1 cellular context compared by ENCODE assay signal in the genomic region with DNA sequence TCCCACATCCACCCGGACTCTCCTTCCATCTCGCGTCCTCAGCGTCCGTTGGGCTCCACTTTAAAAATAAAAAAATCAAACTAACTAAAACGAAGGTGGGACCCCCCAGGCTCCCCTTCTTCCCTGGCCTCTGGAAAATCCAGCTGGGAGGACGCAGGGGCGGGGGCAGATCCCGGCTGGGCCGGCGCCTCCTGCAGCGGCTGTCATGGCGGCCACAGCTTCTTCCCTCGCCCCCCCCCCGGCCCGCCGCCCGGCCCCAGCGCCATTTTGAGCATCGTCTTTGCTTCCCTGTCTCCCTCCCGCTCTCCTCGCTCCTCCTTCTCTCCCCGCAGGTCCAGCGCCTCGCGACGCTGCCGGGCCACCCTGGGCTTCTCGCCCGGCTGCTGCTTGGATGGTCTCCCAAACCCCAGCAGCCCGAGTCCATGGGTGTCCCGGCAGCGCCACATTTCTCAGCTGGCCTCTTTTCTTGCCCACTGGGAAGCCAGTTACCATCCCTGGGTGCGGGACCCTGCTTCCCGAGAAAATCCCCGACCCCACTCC.
A peak's percentile ranks its signal among the peaks of the same experiment; 100 is the strongest.
TF ChIP-seq lines count a peak whose summit lies in the region.

No MANE protein-coding gene starts in this region.

TF ChIP-seq in HEK293, 187 proteins besides CTCF, POLR2A, EP300 and RAD21 (continued from another document and continues in another):
- no peak for TF ChIP-seq ZNF426 (tag by site-specific recombination; IDR thresholded peaks at IDR 0.05)
- no peak for TF ChIP-seq FEZF1 (tag by site-specific recombination; IDR thresholded peaks at IDR 0.05)
- TF ChIP-seq ZNF596 (tag by site-specific recombination; IDR thresholded peaks at IDR 0.05): no peak
- no peak for TF ChIP-seq ZNF664 (tag by site-specific recombination; IDR thresholded peaks at IDR 0.05)
- TF ChIP-seq ZNF274 (IDR thresholded peaks at IDR 0.05; ENCODE audit: low read length): no peak
- no peak for TF ChIP-seq ZNF274 (tag by site-specific recombination; IDR thresholded peaks at IDR 0.05; ENCODE audit: borderline replicate concordance)
- no peak for TF ChIP-seq ZSCAN30 (tag by site-specific recombination; IDR thresholded peaks at IDR 0.05)
- TF ChIP-seq ZNF341 (tag by site-specific recombination; IDR thresholded peaks at IDR 0.05; ENCODE audit: low read depth): peak; percentile 25; the same call in 1 of the 2 replicates
- TF ChIP-seq HOXC10 (CRISPR knock-in tag; IDR thresholded peaks at IDR 0.05): no peak
- TF ChIP-seq, protein P1, sequence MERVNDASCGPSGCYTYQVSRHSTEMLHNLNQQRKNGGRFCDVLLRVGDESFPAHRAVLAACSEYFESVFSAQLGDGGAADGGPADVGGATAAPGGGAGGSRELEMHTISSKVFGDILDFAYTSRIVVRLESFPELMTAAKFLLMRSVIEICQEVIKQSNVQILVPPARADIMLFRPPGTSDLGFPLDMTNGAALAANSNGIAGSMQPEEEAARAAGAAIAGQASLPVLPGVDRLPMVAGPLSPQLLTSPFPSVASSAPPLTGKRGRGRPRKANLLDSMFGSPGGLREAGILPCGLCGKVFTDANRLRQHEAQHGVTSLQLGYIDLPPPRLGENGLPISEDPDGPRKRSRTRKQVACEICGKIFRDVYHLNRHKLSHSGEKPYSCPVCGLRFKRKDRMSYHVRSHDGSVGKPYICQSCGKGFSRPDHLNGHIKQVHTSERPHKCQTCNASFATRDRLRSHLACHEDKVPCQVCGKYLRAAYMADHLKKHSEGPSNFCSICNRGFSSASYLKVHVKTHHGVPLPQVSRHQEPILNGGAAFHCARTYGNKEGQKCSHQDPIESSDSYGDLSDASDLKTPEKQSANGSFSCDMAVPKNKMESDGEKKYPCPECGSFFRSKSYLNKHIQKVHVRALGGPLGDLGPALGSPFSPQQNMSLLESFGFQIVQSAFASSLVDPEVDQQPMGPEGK (tag by site-specific recombination; IDR thresholded peaks at IDR 0.05): peak; percentile 92
- TF ChIP-seq ZNF76 (tag by site-specific recombination; IDR thresholded peaks at IDR 0.05; ENCODE audit: borderline replicate concordance, low read depth): no peak
- TF ChIP-seq ZNF239 (tag by site-specific recombination; IDR thresholded peaks at IDR 0.05): no peak
- no peak for TF ChIP-seq ZFP41 (tag by site-specific recombination; IDR thresholded peaks at IDR 0.05; ENCODE audit: borderline replicate concordance)
- no peak for TF ChIP-seq TRIM28 (IDR thresholded peaks at IDR 0.05; ENCODE audit: borderline replicate concordance, low read length)
- no peak for TF ChIP-seq PRDM1 (tag by site-specific recombination; IDR thresholded peaks at IDR 0.05)
- no peak for TF ChIP-seq ZNF214 (tag by site-specific recombination; IDR thresholded peaks at IDR 0.05; ENCODE audit: borderline replicate concordance)
- TF ChIP-seq MEIS1 (CRISPR knock-in tag; IDR thresholded peaks at IDR 0.05; ENCODE audit: borderline replicate concordance): no peak
- no peak for TF ChIP-seq ZNF404 (tag by site-specific recombination; IDR thresholded peaks at IDR 0.05)
- peak; percentile 83 for TF ChIP-seq GLIS2 (tag by site-specific recombination; IDR thresholded peaks at IDR 0.05)
- no peak for TF ChIP-seq ZNF2 (tag by site-specific recombination; IDR thresholded peaks at IDR 0.05)
- no peak for TF ChIP-seq ZNF248 (tag by site-specific recombination; IDR thresholded peaks at IDR 0.05)
- no peak for TF ChIP-seq ZNF621 (tag by site-specific recombination; IDR thresholded peaks at IDR 0.05)
- TF ChIP-seq, protein P2, sequence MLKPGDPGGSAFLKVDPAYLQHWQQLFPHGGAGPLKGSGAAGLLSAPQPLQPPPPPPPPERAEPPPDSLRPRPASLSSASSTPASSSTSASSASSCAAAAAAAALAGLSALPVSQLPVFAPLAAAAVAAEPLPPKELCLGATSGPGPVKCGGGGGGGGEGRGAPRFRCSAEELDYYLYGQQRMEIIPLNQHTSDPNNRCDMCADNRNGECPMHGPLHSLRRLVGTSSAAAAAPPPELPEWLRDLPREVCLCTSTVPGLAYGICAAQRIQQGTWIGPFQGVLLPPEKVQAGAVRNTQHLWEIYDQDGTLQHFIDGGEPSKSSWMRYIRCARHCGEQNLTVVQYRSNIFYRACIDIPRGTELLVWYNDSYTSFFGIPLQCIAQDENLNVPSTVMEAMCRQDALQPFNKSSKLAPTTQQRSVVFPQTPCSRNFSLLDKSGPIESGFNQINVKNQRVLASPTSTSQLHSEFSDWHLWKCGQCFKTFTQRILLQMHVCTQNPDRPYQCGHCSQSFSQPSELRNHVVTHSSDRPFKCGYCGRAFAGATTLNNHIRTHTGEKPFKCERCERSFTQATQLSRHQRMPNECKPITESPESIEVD (tag by site-specific recombination; IDR thresholded peaks at IDR 0.05): no peak
- no peak for TF ChIP-seq ZNF48 (tag by site-specific recombination; IDR thresholded peaks at IDR 0.05)
- TF ChIP-seq, protein P3, sequence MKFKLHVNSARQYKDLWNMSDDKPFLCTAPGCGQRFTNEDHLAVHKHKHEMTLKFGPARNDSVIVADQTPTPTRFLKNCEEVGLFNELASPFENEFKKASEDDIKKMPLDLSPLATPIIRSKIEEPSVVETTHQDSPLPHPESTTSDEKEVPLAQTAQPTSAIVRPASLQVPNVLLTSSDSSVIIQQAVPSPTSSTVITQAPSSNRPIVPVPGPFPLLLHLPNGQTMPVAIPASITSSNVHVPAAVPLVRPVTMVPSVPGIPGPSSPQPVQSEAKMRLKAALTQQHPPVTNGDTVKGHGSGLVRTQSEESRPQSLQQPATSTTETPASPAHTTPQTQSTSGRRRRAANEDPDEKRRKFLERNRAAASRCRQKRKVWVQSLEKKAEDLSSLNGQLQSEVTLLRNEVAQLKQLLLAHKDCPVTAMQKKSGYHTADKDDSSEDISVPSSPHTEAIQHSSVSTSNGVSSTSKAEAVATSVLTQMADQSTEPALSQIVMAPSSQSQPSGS (tag by site-specific recombination; IDR thresholded peaks at IDR 0.05; ENCODE audit: low read depth): no peak
- no peak for TF ChIP-seq ZNF23 (tag by site-specific recombination; IDR thresholded peaks at IDR 0.05; ENCODE audit: borderline replicate concordance)
- 0 out of 2 replicates have a peak, but pooled peaks have one; percentile 29 for TF ChIP-seq ZEB2 (tag by site-specific recombination; IDR thresholded peaks at IDR 0.05)
- no peak for TF ChIP-seq ZNF707 (tag by site-specific recombination; IDR thresholded peaks at IDR 0.05)
- no peak for TF ChIP-seq BCL11A (tag by site-specific recombination; IDR thresholded peaks at IDR 0.05; ENCODE audit: low read depth)
- TF ChIP-seq ZNF184 (tag by site-specific recombination; IDR thresholded peaks at IDR 0.05): no peak
- TF ChIP-seq ZNF514 (tag by site-specific recombination; IDR thresholded peaks at IDR 0.05): no peak
- TF ChIP-seq, protein P4, sequence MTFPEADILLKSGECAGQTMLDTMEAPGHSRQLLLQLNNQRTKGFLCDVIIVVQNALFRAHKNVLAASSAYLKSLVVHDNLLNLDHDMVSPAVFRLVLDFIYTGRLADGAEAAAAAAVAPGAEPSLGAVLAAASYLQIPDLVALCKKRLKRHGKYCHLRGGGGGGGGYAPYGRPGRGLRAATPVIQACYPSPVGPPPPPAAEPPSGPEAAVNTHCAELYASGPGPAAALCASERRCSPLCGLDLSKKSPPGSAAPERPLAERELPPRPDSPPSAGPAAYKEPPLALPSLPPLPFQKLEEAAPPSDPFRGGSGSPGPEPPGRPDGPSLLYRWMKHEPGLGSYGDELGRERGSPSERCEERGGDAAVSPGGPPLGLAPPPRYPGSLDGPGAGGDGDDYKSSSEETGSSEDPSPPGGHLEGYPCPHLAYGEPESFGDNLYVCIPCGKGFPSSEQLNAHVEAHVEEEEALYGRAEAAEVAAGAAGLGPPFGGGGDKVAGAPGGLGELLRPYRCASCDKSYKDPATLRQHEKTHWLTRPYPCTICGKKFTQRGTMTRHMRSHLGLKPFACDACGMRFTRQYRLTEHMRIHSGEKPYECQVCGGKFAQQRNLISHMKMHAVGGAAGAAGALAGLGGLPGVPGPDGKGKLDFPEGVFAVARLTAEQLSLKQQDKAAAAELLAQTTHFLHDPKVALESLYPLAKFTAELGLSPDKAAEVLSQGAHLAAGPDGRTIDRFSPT (tag by site-specific recombination; IDR thresholded peaks at IDR 0.05): no peak
- TF ChIP-seq ZNF560 (tag by site-specific recombination; IDR thresholded peaks at IDR 0.05; ENCODE audit: borderline replicate concordance): no peak
- TF ChIP-seq ZNF391 (tag by site-specific recombination; IDR thresholded peaks at IDR 0.05; ENCODE audit: borderline replicate concordance, low read depth): no peak
- peak; percentile 22; the same call in 1 of the 2 replicates for TF ChIP-seq MZF1 (tag by site-specific recombination; IDR thresholded peaks at IDR 0.05; ENCODE audit: borderline replicate concordance)
- TF ChIP-seq, protein P5, sequence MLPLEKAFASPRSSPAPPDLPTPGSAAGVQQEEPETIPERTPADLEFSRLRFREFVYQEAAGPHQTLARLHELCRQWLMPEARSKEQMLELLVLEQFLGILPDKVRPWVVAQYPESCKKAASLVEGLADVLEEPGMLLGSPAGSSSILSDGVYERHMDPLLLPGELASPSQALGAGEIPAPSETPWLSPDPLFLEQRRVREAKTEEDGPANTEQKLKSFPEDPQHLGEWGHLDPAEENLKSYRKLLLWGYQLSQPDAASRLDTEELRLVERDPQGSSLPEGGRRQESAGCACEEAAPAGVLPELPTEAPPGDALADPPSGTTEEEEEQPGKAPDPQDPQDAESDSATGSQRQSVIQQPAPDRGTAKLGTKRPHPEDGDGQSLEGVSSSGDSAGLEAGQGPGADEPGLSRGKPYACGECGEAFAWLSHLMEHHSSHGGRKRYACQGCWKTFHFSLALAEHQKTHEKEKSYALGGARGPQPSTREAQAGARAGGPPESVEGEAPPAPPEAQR (tag by site-specific recombination; IDR thresholded peaks at IDR 0.05): no peak
- TF ChIP-seq, protein P6, sequence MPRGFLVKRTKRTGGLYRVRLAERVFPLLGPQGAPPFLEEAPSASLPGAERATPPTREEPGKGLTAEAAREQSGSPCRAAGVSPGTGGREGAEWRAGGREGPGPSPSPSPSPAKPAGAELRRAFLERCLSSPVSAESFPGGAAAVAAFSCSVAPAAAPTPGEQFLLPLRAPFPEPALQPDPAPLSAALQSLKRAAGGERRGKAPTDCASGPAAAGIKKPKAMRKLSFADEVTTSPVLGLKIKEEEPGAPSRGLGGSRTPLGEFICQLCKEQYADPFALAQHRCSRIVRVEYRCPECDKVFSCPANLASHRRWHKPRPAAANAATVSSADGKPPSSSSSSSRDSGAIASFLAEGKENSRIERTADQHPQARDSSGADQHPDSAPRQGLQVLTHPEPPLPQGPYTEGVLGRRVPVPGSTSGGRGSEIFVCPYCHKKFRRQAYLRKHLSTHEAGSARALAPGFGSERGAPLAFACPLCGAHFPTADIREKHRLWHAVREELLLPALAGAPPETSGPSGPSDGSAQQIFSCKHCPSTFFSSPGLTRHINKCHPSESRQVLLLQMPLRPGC (tag by site-specific recombination; IDR thresholded peaks at IDR 0.05): no peak
- no peak for TF ChIP-seq ZNF785 (tag by site-specific recombination; IDR thresholded peaks at IDR 0.05)
- no peak for TF ChIP-seq ZNF530 (tag by site-specific recombination; IDR thresholded peaks at IDR 0.05; ENCODE audit: low read depth)
- no peak for TF ChIP-seq ZBTB20 (tag by site-specific recombination; IDR thresholded peaks at IDR 0.05)
- no peak for TF ChIP-seq ZNF837 (tag by site-specific recombination; IDR thresholded peaks at IDR 0.05)
- no peak for TF ChIP-seq ZNF768 (tag by site-specific recombination; IDR thresholded peaks at IDR 0.05)
- TF ChIP-seq ZNF169 (tag by site-specific recombination; IDR thresholded peaks at IDR 0.05): no peak
- TF ChIP-seq, protein P7, sequence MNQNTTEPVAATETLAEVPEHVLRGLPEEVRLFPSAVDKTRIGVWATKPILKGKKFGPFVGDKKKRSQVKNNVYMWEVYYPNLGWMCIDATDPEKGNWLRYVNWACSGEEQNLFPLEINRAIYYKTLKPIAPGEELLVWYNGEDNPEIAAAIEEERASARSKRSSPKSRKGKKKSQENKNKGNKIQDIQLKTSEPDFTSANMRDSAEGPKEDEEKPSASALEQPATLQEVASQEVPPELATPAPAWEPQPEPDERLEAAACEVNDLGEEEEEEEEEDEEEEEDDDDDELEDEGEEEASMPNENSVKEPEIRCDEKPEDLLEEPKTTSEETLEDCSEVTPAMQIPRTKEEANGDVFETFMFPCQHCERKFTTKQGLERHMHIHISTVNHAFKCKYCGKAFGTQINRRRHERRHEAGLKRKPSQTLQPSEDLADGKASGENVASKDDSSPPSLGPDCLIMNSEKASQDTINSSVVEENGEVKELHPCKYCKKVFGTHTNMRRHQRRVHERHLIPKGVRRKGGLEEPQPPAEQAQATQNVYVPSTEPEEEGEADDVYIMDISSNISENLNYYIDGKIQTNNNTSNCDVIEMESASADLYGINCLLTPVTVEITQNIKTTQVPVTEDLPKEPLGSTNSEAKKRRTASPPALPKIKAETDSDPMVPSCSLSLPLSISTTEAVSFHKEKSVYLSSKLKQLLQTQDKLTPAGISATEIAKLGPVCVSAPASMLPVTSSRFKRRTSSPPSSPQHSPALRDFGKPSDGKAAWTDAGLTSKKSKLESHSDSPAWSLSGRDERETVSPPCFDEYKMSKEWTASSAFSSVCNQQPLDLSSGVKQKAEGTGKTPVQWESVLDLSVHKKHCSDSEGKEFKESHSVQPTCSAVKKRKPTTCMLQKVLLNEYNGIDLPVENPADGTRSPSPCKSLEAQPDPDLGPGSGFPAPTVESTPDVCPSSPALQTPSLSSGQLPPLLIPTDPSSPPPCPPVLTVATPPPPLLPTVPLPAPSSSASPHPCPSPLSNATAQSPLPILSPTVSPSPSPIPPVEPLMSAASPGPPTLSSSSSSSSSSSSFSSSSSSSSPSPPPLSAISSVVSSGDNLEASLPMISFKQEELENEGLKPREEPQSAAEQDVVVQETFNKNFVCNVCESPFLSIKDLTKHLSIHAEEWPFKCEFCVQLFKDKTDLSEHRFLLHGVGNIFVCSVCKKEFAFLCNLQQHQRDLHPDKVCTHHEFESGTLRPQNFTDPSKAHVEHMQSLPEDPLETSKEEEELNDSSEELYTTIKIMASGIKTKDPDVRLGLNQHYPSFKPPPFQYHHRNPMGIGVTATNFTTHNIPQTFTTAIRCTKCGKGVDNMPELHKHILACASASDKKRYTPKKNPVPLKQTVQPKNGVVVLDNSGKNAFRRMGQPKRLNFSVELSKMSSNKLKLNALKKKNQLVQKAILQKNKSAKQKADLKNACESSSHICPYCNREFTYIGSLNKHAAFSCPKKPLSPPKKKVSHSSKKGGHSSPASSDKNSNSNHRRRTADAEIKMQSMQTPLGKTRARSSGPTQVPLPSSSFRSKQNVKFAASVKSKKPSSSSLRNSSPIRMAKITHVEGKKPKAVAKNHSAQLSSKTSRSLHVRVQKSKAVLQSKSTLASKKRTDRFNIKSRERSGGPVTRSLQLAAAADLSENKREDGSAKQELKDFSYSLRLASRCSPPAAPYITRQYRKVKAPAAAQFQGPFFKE (tag by site-specific recombination; IDR thresholded peaks at IDR 0.05; ENCODE audit: borderline replicate concordance): no peak
